7 cellular contexts compared by ENCODE assay signal in genomic region chr2:218121789-218122188, GRCh38. TPM values are rescaled to one million over a fixed set of nuclear protein-coding genes. Genes with fewer than 3 reads are reported as not detected.
"Had no signal": no experiment of that assay in that cellular context is flagged by ENCODE, and none has a peak within 500 bp of the region (broad histone marks: within the 10 kb centered on the region; RNA-seq: fewer than 3 reads in every experiment).

No MANE protein-coding gene starts in this region.

RNA-seq across cellular contexts. Expression of gene CXCR2, which starts 4.0 kb away (rescaled TPM):
- total RNA-seq: GM23248, H4, H7, HFFc6 had no signal
- polyA plus RNA-seq: GM23248 had no signal

RNA-seq across cellular contexts. Expression of gene CXCR1, which starts 45.0 kb away (rescaled TPM):
- total RNA-seq: GM23248, GM23338, H1, H4, H7, H9, HFFc6 had no signal
- polyA plus RNA-seq: GM23248, GM23338, H1 had no signal

RNA-seq across cellular contexts. Expression of gene RUFY4, which starts 52.7 kb away (rescaled TPM):
- total RNA-seq: GM23248, GM23338, H4, H7, HFFc6 had no signal
- polyA plus RNA-seq: GM23248 had no signal
